In the genomic region with DNA sequence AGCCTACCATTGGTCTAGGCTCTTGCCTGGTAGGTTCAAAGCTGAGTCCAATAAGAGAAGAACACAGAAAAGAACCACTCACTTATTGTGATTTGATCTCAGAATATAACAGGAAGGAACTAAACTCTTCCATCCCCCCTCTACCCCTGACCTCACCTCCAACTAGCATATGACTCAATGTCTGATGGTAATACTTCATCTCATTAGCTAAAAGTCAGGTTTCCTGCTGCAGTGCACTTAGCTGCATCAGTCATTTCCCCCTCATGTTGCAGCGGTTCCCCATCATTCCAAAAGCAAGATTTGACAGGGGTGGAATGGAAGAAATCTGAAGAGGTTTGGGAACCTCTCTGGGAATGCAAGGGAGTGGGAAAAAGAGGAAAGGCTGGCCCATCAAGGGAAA, we compare ENCODE assay signal across 28 cellular contexts.
"Had no signal": no experiment of that assay in that cellular context is flagged by ENCODE, and none has a peak within 500 bp of the region (broad histone marks: within the 10 kb centered on the region; RNA-seq: fewer than 3 reads in every experiment).

No MANE protein-coding gene starts in this region.

- H3K27me3 ChIP-seq: adrenal gland, SJCRH30 had no signal

- H3K4me1 ChIP-seq: adrenal gland, SJCRH30 had no signal

- FAIRE-seq: RCC 7860 had no signal

- H3K9me3 ChIP-seq: adrenal gland, SJCRH30 had no signal

- H3K36me3 ChIP-seq: adrenal gland, SJCRH30 had no signal

- H3K27ac ChIP-seq: adrenal gland, SJCRH30, SK-N-MC had no signal

- H3K4me3 ChIP-seq: adrenal gland, SJCRH30, SK-N-MC had no signal

- DNase-seq: activated CD4-positive, alpha-beta T cell treated with anti-CD3 and anti-CD28 coated beads for 36 hours; activated CD4-positive, alpha-beta T cell treated with anti-CD3 and anti-CD28 coated beads, Interleukin-2, amount 10 ng/mL, durations not matched to agents 7 days and 5 days; activated CD4-positive, alpha-beta T cell treated with anti-CD3 and anti-CD28 coated beads, Interleukin-2, amount 50 U/mL, for 48 hours; activated CD8-positive, alpha-beta memory T cell treated with anti-CD3 and anti-CD28 coated beads, Interleukin-2, amount 50 U/mL, for 4 hours; activated CD8-positive, alpha-beta T cell treated with anti-CD3 and anti-CD28 coated beads, Interleukin-2, amount 10 ng/mL, durations not matched to agents 7 days and 5 days; activated gamma-delta T cell treated with Interleukin-2 at 50 U/mL for 16 hours; activated naive CD4-positive, alpha-beta T cell treated with anti-CD3 and anti-CD28 coated beads for 36 hours; activated T-cell treated with anti-CD3 and anti-CD28 coated beads for 4 hours; activated T-cell treated with anti-CD3 and anti-CD28 coated beads, Interleukin-2, amount 50 U/mL, for 4 hours; adrenal gland; central memory CD4-positive, alpha-beta T cell; Karpas-422; KBM-7; MM.1S; MV-4-11; NCI-H1092; NCI-H1436 treated with DMSO at 0.1 percent for 48 hours; NCI-H1694 treated with DMSO at 0.1 percent for 48 hours; NCI-H2029; NCI-H345; NCI-H524 treated with DMSO at 0.1 percent for 48 hours; NCI-H748 treated with DMSO at 0.1 percent for 48 hours; NK-92 treated with Interleukin-12 subunit alpha and Interleukin-12 subunit beta, amount 100 ng/mL, for 24 hours; PC-3; Right ventricle myocardium superior; SJCRH30 had no signal
